In the genomic region with DNA sequence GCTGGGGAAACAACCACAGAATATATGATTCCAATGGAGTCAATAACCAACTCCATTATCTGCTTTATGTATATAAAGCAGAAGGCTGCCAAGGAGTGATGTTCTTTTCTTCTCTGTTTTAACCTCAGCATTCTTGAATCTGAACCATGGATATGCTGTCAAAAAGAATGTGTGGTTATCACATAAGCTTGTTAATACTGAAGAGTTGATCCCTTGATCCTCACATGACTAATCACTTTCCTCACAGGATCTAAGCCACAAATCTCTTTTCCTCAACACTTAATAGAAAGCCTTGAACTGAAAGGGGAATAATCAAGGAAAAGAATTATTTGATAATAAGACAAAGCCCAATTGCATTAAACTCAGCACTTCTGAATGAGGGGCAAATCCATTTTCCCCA, we compare ENCODE assay signal across 6 cellular contexts.
"Had no signal": no experiment of that assay in that cellular context is flagged by ENCODE, and none has a peak within 500 bp of the region (broad histone marks: within the 10 kb centered on the region; RNA-seq: fewer than 3 reads in every experiment).

No MANE protein-coding gene starts in this region.

- H3K9ac ChIP-seq: GM23248 had no signal

- H2AFZ ChIP-seq: GM23248 had no signal

- DNase-seq: GM23248, GOT3, H7, HFFc6 had no signal

- H3K4me1 ChIP-seq: HAP-1 had no signal

- H3K36me3 ChIP-seq: HAP-1 had no signal

- H3K27ac ChIP-seq: GM23248, HL-60 had no signal

- H3K9me3 ChIP-seq: HAP-1 had no signal

- H3K4me3 ChIP-seq: GM23248, HAP-1 had no signal
